1 cellular context compared by ENCODE assay signal in the genomic region with DNA sequence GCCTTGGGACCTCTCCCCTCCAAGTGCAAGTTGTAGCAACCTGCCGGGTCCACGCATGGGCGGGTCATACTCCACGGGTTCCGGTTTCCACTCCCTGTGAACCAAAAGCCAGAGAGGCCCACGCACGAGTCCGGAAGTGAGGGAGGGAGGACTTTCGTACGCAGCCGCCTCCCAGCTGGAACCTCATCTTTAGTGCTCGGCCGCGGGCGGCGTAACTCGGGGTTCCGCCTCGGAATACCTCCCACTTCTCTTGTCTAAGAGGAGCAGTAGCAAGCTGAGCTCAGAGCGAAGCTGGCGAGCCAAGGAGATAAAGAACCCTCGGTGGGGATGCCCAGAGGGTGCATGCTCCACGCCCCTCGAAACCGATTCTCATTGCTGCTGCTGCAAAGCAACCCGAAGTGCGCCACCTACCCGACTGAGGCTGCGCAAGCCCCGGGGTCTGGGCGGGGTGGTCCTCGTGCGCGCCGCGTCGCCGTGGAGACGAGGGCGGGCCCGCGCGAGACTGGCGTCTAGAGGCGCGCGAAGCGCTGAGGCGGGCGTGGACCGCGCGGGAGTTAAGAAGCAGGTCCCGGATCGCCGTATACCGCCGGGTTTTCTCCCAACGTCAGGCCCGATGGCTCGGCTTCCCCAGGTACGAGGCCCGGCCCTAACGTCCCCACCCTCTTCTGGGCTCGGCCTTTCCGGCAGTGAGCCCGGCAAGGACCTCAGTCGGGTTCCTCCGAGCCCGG.
TF ChIP-seq lines count a peak whose summit lies in the region.

A gene with protein sequence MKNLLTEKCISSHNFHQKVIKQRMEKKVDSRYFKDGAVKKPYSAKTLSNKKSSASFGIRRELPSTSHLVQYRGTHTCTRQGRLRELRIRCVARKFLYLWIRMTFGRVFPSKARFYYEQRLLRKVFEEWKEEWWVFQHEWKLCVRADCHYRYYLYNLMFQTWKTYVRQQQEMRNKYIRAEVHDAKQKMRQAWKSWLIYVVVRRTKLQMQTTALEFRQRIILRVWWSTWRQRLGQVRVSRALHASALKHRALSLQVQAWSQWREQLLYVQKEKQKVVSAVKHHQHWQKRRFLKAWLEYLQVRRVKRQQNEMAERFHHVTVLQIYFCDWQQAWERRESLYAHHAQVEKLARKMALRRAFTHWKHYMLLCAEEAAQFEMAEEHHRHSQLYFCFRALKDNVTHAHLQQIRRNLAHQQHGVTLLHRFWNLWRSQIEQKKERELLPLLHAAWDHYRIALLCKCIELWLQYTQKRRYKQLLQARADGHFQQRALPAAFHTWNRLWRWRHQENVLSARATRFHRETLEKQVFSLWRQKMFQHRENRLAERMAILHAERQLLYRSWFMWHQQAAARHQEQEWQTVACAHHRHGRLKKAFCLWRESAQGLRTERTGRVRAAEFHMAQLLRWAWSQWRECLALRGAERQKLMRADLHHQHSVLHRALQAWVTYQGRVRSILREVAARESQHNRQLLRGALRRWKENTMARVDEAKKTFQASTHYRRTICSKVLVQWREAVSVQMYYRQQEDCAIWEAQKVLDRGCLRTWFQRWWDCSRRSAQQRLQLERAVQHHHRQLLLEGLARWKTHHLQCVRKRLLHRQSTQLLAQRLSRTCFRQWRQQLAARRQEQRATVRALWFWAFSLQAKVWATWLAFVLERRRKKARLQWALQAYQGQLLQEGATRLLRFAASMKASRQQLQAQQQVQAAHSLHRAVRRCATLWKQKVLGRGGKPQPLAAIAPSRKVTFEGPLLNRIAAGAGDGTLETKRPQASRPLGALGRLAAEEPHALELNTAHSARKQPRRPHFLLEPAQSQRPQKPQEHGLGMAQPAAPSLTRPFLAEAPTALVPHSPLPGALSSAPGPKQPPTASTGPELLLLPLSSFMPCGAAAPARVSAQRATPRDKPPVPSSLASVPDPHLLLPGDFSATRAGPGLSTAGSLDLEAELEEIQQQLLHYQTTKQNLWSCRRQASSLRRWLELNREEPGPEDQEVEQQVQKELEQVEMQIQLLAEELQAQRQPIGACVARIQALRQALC (plus strand): TSS at position 530 of the 728 bp plus-strand sequence. CDS start 11,749 bp downstream, outside the sequence.

TF ChIP-seq in HepG2, 621 proteins besides CTCF, POLR2A, EP300 and RAD21 (continued from another document and continues in another):
- TF ChIP-seq, protein P1, sequence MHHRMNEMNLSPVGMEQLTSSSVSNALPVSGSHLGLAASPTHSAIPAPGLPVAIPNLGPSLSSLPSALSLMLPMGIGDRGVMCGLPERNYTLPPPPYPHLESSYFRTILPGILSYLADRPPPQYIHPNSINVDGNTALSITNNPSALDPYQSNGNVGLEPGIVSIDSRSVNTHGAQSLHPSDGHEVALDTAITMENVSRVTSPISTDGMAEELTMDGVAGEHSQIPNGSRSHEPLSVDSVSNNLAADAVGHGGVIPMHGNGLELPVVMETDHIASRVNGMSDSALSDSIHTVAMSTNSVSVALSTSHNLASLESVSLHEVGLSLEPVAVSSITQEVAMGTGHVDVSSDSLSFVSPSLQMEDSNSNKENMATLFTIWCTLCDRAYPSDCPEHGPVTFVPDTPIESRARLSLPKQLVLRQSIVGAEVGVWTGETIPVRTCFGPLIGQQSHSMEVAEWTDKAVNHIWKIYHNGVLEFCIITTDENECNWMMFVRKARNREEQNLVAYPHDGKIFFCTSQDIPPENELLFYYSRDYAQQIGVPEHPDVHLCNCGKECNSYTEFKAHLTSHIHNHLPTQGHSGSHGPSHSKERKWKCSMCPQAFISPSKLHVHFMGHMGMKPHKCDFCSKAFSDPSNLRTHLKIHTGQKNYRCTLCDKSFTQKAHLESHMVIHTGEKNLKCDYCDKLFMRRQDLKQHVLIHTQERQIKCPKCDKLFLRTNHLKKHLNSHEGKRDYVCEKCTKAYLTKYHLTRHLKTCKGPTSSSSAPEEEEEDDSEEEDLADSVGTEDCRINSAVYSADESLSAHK (CRISPR knock-in tag; IDR thresholded peaks at IDR 0.05; ENCODE audit: borderline replicate concordance): no peak
- TF ChIP-seq, protein P2, sequence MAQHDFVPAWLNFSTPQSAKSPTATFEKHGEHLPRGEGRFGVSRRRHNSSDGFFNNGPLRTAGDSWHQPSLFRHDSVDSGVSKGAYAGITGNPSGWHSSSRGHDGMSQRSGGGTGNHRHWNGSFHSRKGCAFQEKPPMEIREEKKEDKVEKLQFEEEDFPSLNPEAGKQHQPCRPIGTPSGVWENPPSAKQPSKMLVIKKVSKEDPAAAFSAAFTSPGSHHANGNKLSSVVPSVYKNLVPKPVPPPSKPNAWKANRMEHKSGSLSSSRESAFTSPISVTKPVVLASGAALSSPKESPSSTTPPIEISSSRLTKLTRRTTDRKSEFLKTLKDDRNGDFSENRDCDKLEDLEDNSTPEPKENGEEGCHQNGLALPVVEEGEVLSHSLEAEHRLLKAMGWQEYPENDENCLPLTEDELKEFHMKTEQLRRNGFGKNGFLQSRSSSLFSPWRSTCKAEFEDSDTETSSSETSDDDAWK (CRISPR knock-in tag; IDR thresholded peaks at IDR 0.05): no peak
- 0 out of 2 replicates have a peak, but pooled peaks have one; percentile 93 for TF ChIP-seq ZNF333 (CRISPR knock-in tag; IDR thresholded peaks at IDR 0.05; ENCODE audit: borderline replicate concordance)
- TF ChIP-seq SUZ12 (IDR thresholded peaks at IDR 0.05; ENCODE audit: low read depth, low read length): no peak
- TF ChIP-seq NCOA2 (CRISPR knock-in tag; IDR thresholded peaks at IDR 0.05): no peak
- TF ChIP-seq, protein P3, sequence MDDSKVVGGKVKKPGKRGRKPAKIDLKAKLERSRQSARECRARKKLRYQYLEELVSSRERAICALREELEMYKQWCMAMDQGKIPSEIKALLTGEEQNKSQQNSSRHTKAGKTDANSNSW (CRISPR knock-in tag; IDR thresholded peaks at IDR 0.05; ENCODE audit: borderline replicate concordance): peak; percentile 23; the same call in 1 of the 2 replicates
- TF ChIP-seq CBX5 (CRISPR knock-in tag; IDR thresholded peaks at IDR 0.05; ENCODE audit: borderline replicate concordance): no peak
- TF ChIP-seq, protein P4, sequence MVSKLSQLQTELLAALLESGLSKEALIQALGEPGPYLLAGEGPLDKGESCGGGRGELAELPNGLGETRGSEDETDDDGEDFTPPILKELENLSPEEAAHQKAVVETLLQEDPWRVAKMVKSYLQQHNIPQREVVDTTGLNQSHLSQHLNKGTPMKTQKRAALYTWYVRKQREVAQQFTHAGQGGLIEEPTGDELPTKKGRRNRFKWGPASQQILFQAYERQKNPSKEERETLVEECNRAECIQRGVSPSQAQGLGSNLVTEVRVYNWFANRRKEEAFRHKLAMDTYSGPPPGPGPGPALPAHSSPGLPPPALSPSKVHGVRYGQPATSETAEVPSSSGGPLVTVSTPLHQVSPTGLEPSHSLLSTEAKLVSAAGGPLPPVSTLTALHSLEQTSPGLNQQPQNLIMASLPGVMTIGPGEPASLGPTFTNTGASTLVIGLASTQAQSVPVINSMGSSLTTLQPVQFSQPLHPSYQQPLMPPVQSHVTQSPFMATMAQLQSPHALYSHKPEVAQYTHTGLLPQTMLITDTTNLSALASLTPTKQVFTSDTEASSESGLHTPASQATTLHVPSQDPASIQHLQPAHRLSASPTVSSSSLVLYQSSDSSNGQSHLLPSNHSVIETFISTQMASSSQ (IDR thresholded peaks at IDR 0.05; ENCODE audit: low read depth): no peak
- TF ChIP-seq, protein P4 (CRISPR knock-in tag; IDR thresholded peaks at IDR 0.05; ENCODE audit: borderline replicate concordance): no peak
- TF ChIP-seq, protein P5, sequence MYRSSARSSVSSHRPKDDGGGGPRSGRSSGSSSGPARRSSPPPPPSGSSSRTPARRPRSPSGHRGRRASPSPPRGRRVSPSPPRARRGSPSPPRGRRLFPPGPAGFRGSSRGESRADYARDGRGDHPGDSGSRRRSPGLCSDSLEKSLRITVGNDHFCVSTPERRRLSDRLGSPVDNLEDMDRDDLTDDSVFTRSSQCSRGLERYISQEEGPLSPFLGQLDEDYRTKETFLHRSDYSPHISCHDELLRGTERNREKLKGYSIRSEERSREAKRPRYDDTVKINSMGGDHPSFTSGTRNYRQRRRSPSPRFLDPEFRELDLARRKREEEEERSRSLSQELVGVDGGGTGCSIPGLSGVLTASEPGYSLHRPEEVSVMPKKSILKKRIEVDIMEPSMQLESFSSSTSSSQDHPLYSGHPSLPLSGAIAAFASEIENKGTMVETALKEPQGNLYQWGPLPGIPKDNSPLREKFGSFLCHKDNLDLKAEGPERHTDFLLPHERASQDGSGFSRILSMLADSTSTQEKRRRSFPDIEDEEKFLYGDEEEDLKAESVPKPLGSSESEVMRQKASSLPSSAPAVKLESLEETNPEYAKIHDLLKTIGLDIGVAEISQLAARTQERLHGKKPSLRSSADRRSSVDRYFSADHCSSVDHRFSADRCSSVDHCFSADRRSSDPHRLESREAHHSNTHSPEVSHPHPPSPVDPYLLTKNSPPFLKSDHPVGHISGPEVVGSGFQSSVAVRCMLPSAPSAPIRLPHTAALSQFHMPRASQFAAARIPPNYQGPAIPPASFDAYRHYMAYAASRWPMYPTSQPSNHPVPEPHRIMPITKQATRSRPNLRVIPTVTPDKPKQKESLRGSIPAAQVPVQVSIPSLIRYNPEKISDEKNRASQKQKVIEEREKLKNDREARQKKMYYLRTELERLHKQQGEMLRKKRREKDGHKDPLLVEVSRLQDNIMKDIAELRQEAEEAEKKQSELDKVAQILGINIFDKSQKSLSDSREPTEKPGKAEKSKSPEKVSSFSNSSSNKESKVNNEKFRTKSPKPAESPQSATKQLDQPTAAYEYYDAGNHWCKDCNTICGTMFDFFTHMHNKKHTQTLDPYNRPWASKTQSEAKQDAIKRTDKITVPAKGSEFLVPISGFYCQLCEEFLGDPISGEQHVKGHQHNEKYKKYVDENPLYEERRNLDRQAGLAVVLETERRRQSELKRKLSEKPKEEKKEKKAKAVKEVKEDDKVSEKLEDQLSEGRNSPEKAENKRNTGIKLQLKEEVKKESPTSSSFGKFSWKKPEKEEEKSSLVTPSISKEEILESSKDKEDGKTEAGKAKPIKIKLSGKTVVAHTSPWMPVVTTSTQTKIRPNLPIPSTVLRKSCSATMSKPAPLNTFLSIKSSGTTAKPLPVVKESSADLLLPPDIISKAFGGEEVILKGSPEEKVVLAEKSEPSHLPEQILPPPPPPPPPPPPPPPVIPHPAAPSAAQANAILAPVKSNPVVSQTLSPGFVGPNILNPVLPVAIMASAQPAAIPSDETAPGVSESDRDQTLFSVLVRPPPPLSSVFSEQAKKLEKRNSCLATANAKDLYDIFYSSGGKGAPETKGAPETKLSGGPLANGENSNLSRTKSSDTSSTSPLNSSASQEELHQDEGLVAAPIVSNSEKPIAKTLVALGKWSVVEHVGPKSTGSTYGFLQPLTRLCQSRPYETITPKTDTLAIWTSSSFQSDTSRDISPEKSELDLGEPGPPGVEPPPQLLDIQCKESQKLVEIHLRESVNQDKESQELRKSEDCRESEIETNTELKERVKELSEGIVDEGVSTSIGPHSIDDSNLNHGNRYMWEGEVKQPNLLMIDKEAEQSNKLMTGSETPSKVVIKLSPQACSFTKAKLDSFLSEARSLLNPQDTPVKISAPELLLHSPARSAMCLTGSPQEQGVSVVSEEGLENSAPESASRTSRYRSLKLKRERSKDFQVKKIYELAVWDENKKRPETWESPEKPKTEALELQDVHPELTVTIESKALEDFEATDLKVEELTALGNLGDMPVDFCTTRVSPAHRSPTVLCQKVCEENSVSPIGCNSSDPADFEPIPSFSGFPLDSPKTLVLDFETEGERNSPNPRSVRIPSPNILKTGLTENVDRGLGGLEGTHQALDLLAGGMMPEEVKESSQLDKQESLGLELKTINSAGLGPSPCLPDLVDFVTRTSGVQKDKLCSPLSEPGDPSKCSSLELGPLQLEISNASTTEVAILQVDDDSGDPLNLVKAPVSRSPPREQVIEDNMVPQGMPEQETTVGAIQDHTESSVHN (CRISPR knock-in tag; IDR thresholded peaks at IDR 0.05): no peak
- TF ChIP-seq, protein P6, sequence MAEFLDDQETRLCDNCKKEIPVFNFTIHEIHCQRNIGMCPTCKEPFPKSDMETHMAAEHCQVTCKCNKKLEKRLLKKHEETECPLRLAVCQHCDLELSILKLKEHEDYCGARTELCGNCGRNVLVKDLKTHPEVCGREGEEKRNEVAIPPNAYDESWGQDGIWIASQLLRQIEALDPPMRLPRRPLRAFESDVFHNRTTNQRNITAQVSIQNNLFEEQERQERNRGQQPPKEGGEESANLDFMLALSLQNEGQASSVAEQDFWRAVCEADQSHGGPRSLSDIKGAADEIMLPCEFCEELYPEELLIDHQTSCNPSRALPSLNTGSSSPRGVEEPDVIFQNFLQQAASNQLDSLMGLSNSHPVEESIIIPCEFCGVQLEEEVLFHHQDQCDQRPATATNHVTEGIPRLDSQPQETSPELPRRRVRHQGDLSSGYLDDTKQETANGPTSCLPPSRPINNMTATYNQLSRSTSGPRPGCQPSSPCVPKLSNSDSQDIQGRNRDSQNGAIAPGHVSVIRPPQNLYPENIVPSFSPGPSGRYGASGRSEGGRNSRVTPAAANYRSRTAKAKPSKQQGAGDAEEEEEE (CRISPR knock-in tag; IDR thresholded peaks at IDR 0.05; ENCODE audit: borderline replicate concordance): no peak
- no peak for TF ChIP-seq FOXA1 (IDR thresholded peaks at IDR 0.05)
- no peak; the same call in 1 of the 2 replicates for TF ChIP-seq FOXA1 (CRISPR knock-in tag; IDR thresholded peaks at IDR 0.05)
- TF ChIP-seq NONO (IDR thresholded peaks at IDR 0.05): no peak
- TF ChIP-seq NONO (CRISPR knock-in tag; conservative IDR thresholded peaks at IDR 0.05): no peak; the same call in 1 of the 2 replicates
- TF ChIP-seq, protein P7, sequence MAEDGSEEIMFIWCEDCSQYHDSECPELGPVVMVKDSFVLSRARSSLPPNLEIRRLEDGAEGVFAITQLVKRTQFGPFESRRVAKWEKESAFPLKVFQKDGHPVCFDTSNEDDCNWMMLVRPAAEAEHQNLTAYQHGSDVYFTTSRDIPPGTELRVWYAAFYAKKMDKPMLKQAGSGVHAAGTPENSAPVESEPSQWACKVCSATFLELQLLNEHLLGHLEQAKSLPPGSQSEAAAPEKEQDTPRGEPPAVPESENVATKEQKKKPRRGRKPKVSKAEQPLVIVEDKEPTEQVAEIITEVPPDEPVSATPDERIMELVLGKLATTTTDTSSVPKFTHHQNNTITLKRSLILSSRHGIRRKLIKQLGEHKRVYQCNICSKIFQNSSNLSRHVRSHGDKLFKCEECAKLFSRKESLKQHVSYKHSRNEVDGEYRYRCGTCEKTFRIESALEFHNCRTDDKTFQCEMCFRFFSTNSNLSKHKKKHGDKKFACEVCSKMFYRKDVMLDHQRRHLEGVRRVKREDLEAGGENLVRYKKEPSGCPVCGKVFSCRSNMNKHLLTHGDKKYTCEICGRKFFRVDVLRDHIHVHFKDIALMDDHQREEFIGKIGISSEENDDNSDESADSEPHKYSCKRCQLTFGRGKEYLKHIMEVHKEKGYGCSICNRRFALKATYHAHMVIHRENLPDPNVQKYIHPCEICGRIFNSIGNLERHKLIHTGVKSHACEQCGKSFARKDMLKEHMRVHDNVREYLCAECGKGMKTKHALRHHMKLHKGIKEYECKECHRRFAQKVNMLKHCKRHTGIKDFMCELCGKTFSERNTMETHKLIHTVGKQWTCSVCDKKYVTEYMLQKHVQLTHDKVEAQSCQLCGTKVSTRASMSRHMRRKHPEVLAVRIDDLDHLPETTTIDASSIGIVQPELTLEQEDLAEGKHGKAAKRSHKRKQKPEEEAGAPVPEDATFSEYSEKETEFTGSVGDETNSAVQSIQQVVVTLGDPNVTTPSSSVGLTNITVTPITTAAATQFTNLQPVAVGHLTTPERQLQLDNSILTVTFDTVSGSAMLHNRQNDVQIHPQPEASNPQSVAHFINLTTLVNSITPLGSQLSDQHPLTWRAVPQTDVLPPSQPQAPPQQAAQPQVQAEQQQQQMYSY (CRISPR knock-in tag; IDR thresholded peaks at IDR 0.05): 0 out of 2 replicates have a peak, but pooled peaks have one; percentile 6
